ENCODE assay signal across 1 cellular context in genomic region chr1:11563560-11564069, GRCh38.
TF ChIP-seq lines count a peak whose summit lies in the region.

No MANE protein-coding gene starts in this region.

TF ChIP-seq in GM23338, 12 proteins besides CTCF, POLR2A, EP300 and RAD21 (continued from another document):
- TF ChIP-seq, protein P1, sequence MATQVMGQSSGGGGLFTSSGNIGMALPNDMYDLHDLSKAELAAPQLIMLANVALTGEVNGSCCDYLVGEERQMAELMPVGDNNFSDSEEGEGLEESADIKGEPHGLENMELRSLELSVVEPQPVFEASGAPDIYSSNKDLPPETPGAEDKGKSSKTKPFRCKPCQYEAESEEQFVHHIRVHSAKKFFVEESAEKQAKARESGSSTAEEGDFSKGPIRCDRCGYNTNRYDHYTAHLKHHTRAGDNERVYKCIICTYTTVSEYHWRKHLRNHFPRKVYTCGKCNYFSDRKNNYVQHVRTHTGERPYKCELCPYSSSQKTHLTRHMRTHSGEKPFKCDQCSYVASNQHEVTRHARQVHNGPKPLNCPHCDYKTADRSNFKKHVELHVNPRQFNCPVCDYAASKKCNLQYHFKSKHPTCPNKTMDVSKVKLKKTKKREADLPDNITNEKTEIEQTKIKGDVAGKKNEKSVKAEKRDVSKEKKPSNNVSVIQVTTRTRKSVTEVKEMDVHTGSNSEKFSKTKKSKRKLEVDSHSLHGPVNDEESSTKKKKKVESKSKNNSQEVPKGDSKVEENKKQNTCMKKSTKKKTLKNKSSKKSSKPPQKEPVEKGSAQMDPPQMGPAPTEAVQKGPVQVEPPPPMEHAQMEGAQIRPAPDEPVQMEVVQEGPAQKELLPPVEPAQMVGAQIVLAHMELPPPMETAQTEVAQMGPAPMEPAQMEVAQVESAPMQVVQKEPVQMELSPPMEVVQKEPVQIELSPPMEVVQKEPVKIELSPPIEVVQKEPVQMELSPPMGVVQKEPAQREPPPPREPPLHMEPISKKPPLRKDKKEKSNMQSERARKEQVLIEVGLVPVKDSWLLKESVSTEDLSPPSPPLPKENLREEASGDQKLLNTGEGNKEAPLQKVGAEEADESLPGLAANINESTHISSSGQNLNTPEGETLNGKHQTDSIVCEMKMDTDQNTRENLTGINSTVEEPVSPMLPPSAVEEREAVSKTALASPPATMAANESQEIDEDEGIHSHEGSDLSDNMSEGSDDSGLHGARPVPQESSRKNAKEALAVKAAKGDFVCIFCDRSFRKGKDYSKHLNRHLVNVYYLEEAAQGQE (IDR thresholded peaks at IDR 0.05; ENCODE audit: unreplicated experiment): no peak
- no peak for TF ChIP-seq JUNB (IDR thresholded peaks at IDR 0.05; ENCODE audit: unreplicated experiment)
- TF ChIP-seq ZNF114 (CRISPR knock-in tag; IDR thresholded peaks at IDR 0.05): no peak
- TF ChIP-seq, protein P2, sequence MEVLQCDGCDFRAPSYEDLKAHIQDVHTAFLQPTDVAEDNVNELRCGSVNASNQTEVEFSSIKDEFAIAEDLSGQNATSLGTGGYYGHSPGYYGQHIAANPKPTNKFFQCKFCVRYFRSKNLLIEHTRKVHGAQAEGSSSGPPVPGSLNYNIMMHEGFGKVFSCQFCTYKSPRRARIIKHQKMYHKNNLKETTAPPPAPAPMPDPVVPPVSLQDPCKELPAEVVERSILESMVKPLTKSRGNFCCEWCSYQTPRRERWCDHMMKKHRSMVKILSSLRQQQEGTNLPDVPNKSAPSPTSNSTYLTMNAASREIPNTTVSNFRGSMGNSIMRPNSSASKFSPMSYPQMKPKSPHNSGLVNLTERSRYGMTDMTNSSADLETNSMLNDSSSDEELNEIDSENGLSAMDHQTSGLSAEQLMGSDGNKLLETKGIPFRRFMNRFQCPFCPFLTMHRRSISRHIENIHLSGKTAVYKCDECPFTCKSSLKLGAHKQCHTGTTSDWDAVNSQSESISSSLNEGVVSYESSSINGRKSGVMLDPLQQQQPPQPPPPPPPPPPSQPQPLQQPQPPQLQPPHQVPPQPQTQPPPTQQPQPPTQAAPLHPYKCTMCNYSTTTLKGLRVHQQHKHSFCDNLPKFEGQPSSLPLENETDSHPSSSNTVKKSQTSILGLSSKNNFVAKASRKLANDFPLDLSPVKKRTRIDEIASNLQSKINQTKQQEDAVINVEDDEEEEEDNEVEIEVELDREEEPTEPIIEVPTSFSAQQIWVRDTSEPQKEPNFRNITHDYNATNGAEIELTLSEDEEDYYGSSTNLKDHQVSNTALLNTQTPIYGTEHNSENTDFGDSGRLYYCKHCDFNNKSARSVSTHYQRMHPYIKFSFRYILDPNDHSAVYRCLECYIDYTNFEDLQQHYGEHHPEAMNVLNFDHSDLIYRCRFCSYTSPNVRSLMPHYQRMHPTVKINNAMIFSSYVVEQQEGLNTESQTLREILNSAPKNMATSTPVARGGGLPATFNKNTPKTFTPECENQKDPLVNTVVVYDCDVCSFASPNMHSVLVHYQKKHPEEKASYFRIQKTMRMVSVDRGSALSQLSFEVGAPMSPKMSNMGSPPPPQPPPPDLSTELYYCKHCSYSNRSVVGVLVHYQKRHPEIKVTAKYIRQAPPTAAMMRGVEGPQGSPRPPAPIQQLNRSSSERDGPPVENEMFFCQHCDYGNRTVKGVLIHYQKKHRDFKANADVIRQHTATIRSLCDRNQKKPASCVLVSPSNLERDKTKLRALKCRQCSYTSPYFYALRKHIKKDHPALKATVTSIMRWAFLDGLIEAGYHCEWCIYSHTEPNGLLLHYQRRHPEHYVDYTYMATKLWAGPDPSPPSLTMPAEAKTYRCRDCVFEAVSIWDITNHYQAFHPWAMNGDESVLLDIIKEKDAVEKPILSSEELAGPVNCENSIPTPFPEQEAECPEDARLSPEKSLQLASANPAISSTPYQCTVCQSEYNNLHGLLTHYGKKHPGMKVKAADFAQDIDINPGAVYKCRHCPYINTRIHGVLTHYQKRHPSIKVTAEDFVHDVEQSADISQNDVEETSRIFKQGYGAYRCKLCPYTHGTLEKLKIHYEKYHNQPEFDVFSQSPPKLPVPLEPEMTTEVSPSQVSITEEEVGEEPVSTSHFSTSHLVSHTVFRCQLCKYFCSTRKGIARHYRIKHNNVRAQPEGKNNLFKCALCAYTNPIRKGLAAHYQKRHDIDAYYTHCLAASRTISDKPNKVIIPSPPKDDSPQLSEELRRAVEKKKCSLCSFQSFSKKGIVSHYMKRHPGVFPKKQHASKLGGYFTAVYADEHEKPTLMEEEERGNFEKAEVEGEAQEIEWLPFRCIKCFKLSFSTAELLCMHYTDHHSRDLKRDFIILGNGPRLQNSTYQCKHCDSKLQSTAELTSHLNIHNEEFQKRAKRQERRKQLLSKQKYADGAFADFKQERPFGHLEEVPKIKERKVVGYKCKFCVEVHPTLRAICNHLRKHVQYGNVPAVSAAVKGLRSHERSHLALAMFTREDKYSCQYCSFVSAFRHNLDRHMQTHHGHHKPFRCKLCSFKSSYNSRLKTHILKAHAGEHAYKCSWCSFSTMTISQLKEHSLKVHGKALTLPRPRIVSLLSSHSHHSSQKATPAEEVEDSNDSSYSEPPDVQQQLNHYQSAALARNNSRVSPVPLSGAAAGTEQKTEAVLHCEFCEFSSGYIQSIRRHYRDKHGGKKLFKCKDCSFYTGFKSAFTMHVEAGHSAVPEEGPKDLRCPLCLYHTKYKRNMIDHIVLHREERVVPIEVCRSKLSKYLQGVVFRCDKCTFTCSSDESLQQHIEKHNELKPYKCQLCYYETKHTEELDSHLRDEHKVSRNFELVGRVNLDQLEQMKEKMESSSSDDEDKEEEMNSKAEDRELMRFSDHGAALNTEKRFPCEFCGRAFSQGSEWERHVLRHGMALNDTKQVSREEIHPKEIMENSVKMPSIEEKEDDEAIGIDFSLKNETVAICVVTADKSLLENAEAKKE (CRISPR knock-in tag; IDR thresholded peaks at IDR 0.05): no peak
- no peak for TF ChIP-seq EZH2phosphoT487 (IDR thresholded peaks at IDR 0.05; ENCODE audit: unreplicated experiment)
- no peak for TF ChIP-seq ETS1 (IDR thresholded peaks at IDR 0.05)
- TF ChIP-seq CREB1 (CRISPR knock-in tag; IDR thresholded peaks at IDR 0.05; ENCODE audit: low read depth): no peak
- no peak for TF ChIP-seq EZH2 (IDR thresholded peaks at IDR 0.05; ENCODE audit: low read depth, unreplicated experiment)
- TF ChIP-seq NANOG (IDR thresholded peaks at IDR 0.05; ENCODE audit: borderline replicate concordance): no peak
- no peak for TF ChIP-seq ZNF331 (CRISPR knock-in tag; IDR thresholded peaks at IDR 0.05; ENCODE audit: low read depth)
- TF ChIP-seq STAT1 (IDR thresholded peaks at IDR 0.05; ENCODE audit: unreplicated experiment): no peak
